ENCODE assay signal across 16 cellular contexts in genomic region chr12:54039417-54040147, GRCh38. TPM values are rescaled to one million over a fixed set of nuclear protein-coding genes. Genes with fewer than 3 reads are reported as not detected.
A peak's percentile ranks its signal among the peaks of the same experiment; 100 is the strongest.
DNase-seq lines count a peak whose midpoint lies in the region; ATAC-seq and TF ChIP-seq lines count a peak whose summit lies in the region.
"Had no signal": no experiment of that assay in that cellular context is flagged by ENCODE, and none has a peak within 500 bp of the region (broad histone marks: within the 10 kb centered on the region; RNA-seq: fewer than 3 reads in every experiment).

No MANE protein-coding gene starts in this region.

- 21 to 24% methylated on average over 16 of the region's 16 CpGs for WGBS in GM23248 (ENCODE audit: low coverage in 1 of 2, low lambda C conversion rate in 2 of 2, missing lambda C conversion rate in 2 of 2), 2 experiments
- 23% methylated on average over 16 of the region's 16 CpGs for WGBS in hepatocyte (ENCODE audit: low lambda C conversion rate, missing lambda C conversion rate)

- H3K27ac ChIP-seq in GM23248 (no peak overlapping the region), SJCRH30 (no peak overlapping the region), hepatocyte (no peak overlapping the region), gastrocnemius medialis (peak overlapping the region; percentile 25 to 68 (median 65)), vagina (no peak overlapping the region)
- H3K27ac ChIP-seq: prostate gland, SJSA1 had no signal

- H2AFZ ChIP-seq in GM23248 (peak overlapping the region; percentile 47), hepatocyte (no peak overlapping the region)

- no peak overlapping the region for H3K9ac ChIP-seq in GM23248

- in situ Hi-C loops in GM23248 (cut with MboI) = no loop called here
- in situ Hi-C loops in gastrocnemius medialis (cut with MboI; ENCODE audit: low sequenced_read_pairs in 4 of 4) = no loop called here

- no peak for TF ChIP-seq POLR2A in gastrocnemius medialis (IDR thresholded peaks at IDR 0.05)
- no peak for TF ChIP-seq POLR2A in vagina (IDR thresholded peaks at IDR 0.05)

- H3K9me3 ChIP-seq in GM23248 (ENCODE audit: low read depth) (no peaks in the 10 kb centered on the region), SJCRH30 (replicated peaks) (no peaks in the 10 kb centered on the region), hepatocyte (ENCODE audit: low read depth) (no peaks in the 10 kb centered on the region), gastrocnemius medialis (no peaks in the 10 kb centered on the region), vagina (no peaks in the 10 kb centered on the region)
- H3K9me3 ChIP-seq: prostate gland, SJSA1 had no signal

- peak; percentile 37 to 53 for ATAC-seq in gastrocnemius medialis
- no peak for ATAC-seq in HG02759 (IDR thresholded peaks at IDR 0.05; ENCODE audit: unreplicated experiment)
- ATAC-seq in HG02798 (IDR thresholded peaks at IDR 0.05; ENCODE audit: poor library complexity, unreplicated experiment) = no peak

- TF ChIP-seq CTCF in hepatocyte (IDR thresholded peaks at IDR 0.05; ENCODE audit: poor library complexity) (no peak), gastrocnemius medialis (IDR thresholded peaks at IDR 0.05 in 4 of 5, conservative IDR thresholded peaks at IDR 0.05 in 1 of 5) (no peak), vagina (IDR thresholded peaks at IDR 0.05) (no peak)

- H4K20me1 ChIP-seq in GM23248 (ENCODE audit: insufficient read depth) (no peaks in the 10 kb centered on the region), hepatocyte (ENCODE audit: insufficient read depth, poor library complexity, severe bottlenecking) (no peaks in the 10 kb centered on the region)

- H3K27me3 ChIP-seq in GM23248 (replicated peaks; ENCODE audit: insufficient read depth) = no peaks in the 10 kb centered on the region
- no peaks in the 10 kb centered on the region for H3K27me3 ChIP-seq in SJCRH30
- peaks cover 81% of the 10 kb centered on the region for H3K27me3 ChIP-seq in hepatocyte
- H3K27me3 ChIP-seq in gastrocnemius medialis = no peaks in the 10 kb centered on the region
- no peaks in the 10 kb centered on the region for H3K27me3 ChIP-seq in vagina
- H3K27me3 ChIP-seq: SJSA1 had no signal

- no peaks in the 10 kb centered on the region for H3K36me3 ChIP-seq in GM23248 (ENCODE audit: low read depth)
- no peaks in the 10 kb centered on the region for H3K36me3 ChIP-seq in SJCRH30
- H3K36me3 ChIP-seq in hepatocyte (replicated peaks; ENCODE audit: insufficient read depth, low read depth) = no peaks in the 10 kb centered on the region
- H3K36me3 ChIP-seq in gastrocnemius medialis = no peaks in the 10 kb centered on the region
- no peaks in the 10 kb centered on the region for H3K36me3 ChIP-seq in vagina
- H3K36me3 ChIP-seq: prostate gland had no signal

- no peaks in the 10 kb centered on the region for H3F3A ChIP-seq in GM23248 (ENCODE audit: insufficient read depth)

- DNase-seq in GM23248 (peak; percentile 40), SJCRH30 (peak; percentile 58 to 69), hepatocyte (ENCODE audit: low spot score) (no peak), gastrocnemius medialis (no peak), COLO829 (ENCODE audit: low spot score) (no peak), vagina (ENCODE audit: extremely low spot score in 2 of 2) (no peak)
- DNase-seq: activated CD4-positive, alpha-beta T cell treated with anti-CD3 and anti-CD28 coated beads, Interleukin-2, amount 50 U/mL, for 48 hours; activated T-cell treated with anti-CD3 and anti-CD28 coated beads, Interleukin-2, amount 50 U/mL, for 48 hours; glutamatergic neuron had no signal

- H3K4me1 ChIP-seq in GM23248 (ENCODE audit: insufficient read depth) (peaks cover 13% of the 10 kb centered on the region), SJCRH30 (peaks cover 43% of the 10 kb centered on the region), hepatocyte (ENCODE audit: insufficient read depth) (peaks cover 8% of the 10 kb centered on the region), gastrocnemius medialis (peaks cover 19 to 27% of the 10 kb centered on the region in 2 donors), vagina (peaks cover 2% of the 10 kb centered on the region)
- H3K4me1 ChIP-seq: prostate gland, SJSA1 had no signal

- intact Hi-C loops in gastrocnemius medialis (cut with DNase I; ENCODE audit: low total_unique reads) (no loop called here), vagina (cut with DNase I) (no loop called here)

- H3K4me3 ChIP-seq in GM23248 (no peak overlapping the region), SJCRH30 (peak overlapping the region; percentile 54), hepatocyte (no peak overlapping the region), gastrocnemius medialis (peak overlapping the region; percentile 6 to 32 (median 28)), vagina (no peak overlapping the region)
- H3K4me3 ChIP-seq: prostate gland, SJSA1 had no signal

- H3K9me2 ChIP-seq in GM23248 (ENCODE audit: insufficient read depth) = no peaks in the 10 kb centered on the region
- H3K9me2 ChIP-seq in hepatocyte (replicated peaks; ENCODE audit: insufficient read depth) = no peaks in the 10 kb centered on the region

- peaks cover 40% of the 10 kb centered on the region for H3K79me2 ChIP-seq in GM23248 (ENCODE audit: insufficient read depth)
- H3K79me2 ChIP-seq in hepatocyte = no peaks in the 10 kb centered on the region

- H3K4me2 ChIP-seq in GM23248 (ENCODE audit: unreplicated experiment) (peak overlapping the region; percentile 22), hepatocyte (peak overlapping the region; percentile 2)

RNA-seq across cellular contexts. Expression of gene HOXC5, which starts 6.7 kb away (rescaled TPM):
- 1.1 and 1.8 TPM in 2 replicates for total RNA-seq in GM23248 (2014; rRNA removed; shearing (Covaris generic))
- 0.65 and 1.3 TPM in 2 replicates for polyA plus RNA-seq in GM23248 (2016; fragmentation: Nextera tagmentation; extraction: Ambion mirVana)
- not detected in 2 replicates for total RNA-seq in SJCRH30 (2014; rRNA removed; shearing (Covaris generic))
- 0.20 and 0.40 TPM in 2 replicates for total RNA-seq in hepatocyte
- polyA plus RNA-seq in hepatocyte = 0.18 and 1.1 TPM in 2 replicates
- 1 to 10 TPM in 1 of 4 donors, under 1 TPM in 1, not detected in 2; 0.36 to 1.4 TPM for total RNA-seq in gastrocnemius medialis
- total RNA-seq in vagina = not detected
- total RNA-seq: cerebellum, H4, SJSA1 had no signal
- polyA plus RNA-seq: thymus had no signal

RNA-seq across cellular contexts. Expression of gene HOXC6, which starts 11.3 kb away (rescaled TPM):
- 3.6 and 4.9 TPM in 2 replicates for total RNA-seq in GM23248 (2014; rRNA removed; shearing (Covaris generic))
- 19.9 and 20.5 TPM in 2 replicates for polyA plus RNA-seq in GM23248 (2016; fragmentation: Nextera tagmentation; extraction: Ambion mirVana)
- 1.3 and 2.2 TPM in 2 replicates for total RNA-seq in SJCRH30 (2014; rRNA removed; shearing (Covaris generic))
- total RNA-seq in hepatocyte = 2.6 and 4.5 TPM in 2 replicates
- polyA plus RNA-seq in hepatocyte = 11.1 and 12.1 TPM in 2 replicates
- 1 to 10 TPM; 1.0 to 4.7 (median 3.8) TPM for total RNA-seq in gastrocnemius medialis
- total RNA-seq in vagina = not detected
- total RNA-seq: cerebellum had no signal

RNA-seq across cellular contexts. Expression of gene HOXC4, which starts 14.1 kb away (rescaled TPM):
- 2.2 and 3.4 TPM in 2 replicates for total RNA-seq in GM23248 (2014; rRNA removed; shearing (Covaris generic))
- polyA plus RNA-seq in GM23248 (2016; fragmentation: Nextera tagmentation; extraction: Ambion mirVana) = 2.3 and 3.1 TPM in 2 replicates
- total RNA-seq in SJCRH30 (2014; rRNA removed; shearing (Covaris generic)) = 4.7 and 6.3 TPM in 2 replicates
- 1.5 and 2.1 TPM in 2 replicates for total RNA-seq in hepatocyte
- polyA plus RNA-seq in hepatocyte = 4.4 and 4.8 TPM in 2 replicates
- total RNA-seq in gastrocnemius medialis = 1 to 10 TPM in 1 of 4 donors, under 1 TPM in 3; 0.51 to 2.0 (median 0.71) TPM
- total RNA-seq in vagina = 1.2 TPM
- total RNA-seq: cerebellum had no signal

RNA-seq across cellular contexts. Expression of gene HOXC8, which starts 30.8 kb away (rescaled TPM):
- total RNA-seq in GM23248 (2014; rRNA removed; shearing (Covaris generic)) = 3.8 and 11.3 TPM in 2 replicates
- polyA plus RNA-seq in GM23248 (2016; fragmentation: Nextera tagmentation; extraction: Ambion mirVana) = 16.7 and 20.8 TPM in 2 replicates
- total RNA-seq in SJCRH30 (2014; rRNA removed; shearing (Covaris generic)) = 0.05 TPM in 1 of 2 replicates, not detected in the other
- total RNA-seq in hepatocyte = 1.6 and 2.0 TPM in 2 replicates
- 6.4 and 8.5 TPM in 2 replicates for polyA plus RNA-seq in hepatocyte
- total RNA-seq in gastrocnemius medialis = 1 to 10 TPM; 3.3 to 4.9 (median 3.8) TPM
- total RNA-seq in vagina = not detected
- total RNA-seq: cerebellum had no signal

RNA-seq across cellular contexts. Expression of gene HOXC9, which starts 39.6 kb away (rescaled TPM):
- total RNA-seq in GM23248 (2014; rRNA removed; shearing (Covaris generic)) = 2.5 and 3.7 TPM in 2 replicates
- polyA plus RNA-seq in GM23248 (2016; fragmentation: Nextera tagmentation; extraction: Ambion mirVana) (5.5 and 6.0 TPM in 2 replicates), hepatocyte (2.7 and 4.1 TPM in 2 replicates)
- total RNA-seq in SJCRH30 (2014; rRNA removed; shearing (Covaris generic)) = 5.6 and 7.1 TPM in 2 replicates
- total RNA-seq in hepatocyte (0.10 and 0.60 TPM in 2 replicates), gastrocnemius medialis (10 to 100 TPM; 13.6 to 37.7 (median 26.3) TPM), vagina (not detected)
- total RNA-seq: cerebellum had no signal

Comparison
In these comparisons a context has a peak if more than half of its experiments do, and no peak if none do; other contexts are left out.
1. DNase-seq: peak in GM23248 (single experiment) and SJCRH30 (2 of 2); none in hepatocyte (single experiment), gastrocnemius medialis (0 of 2), COLO829 (single experiment) and vagina (0 of 2).
2. H3K27ac ChIP-seq: peak in gastrocnemius medialis (4 of 4); none in GM23248 (single experiment), SJCRH30 (single experiment), hepatocyte (single experiment) and vagina (single experiment).
3. H3K4me3 ChIP-seq: peak in SJCRH30 (single experiment) and gastrocnemius medialis (4 of 4); none in GM23248 (single experiment), hepatocyte (single experiment) and vagina (0 of 2).
4. ATAC-seq: peak in gastrocnemius medialis (2 of 2); none in HG02759 (single experiment) and HG02798 (single experiment).